1 cellular context compared by ENCODE assay signal in genomic region chr15:74799843-74800558, GRCh38.
TF ChIP-seq lines count a peak whose summit lies in the region.

No MANE protein-coding gene starts in this region.

TF ChIP-seq in WTC11, 78 proteins besides CTCF, POLR2A, EP300 and RAD21:
- TF ChIP-seq PRDM15 (CRISPR knock-in tag; IDR thresholded peaks at IDR 0.05) (no peak), ZNF281 (CRISPR knock-in tag; IDR thresholded peaks at IDR 0.05) (no peak), HMGA2 (CRISPR knock-in tag; IDR thresholded peaks at IDR 0.05) (no peak), MAX (CRISPR knock-in tag; IDR thresholded peaks at IDR 0.05) (peak; percentile 26; the same call in 1 of the 2 replicates)
